28 cellular contexts compared by ENCODE assay signal in the genomic region with DNA sequence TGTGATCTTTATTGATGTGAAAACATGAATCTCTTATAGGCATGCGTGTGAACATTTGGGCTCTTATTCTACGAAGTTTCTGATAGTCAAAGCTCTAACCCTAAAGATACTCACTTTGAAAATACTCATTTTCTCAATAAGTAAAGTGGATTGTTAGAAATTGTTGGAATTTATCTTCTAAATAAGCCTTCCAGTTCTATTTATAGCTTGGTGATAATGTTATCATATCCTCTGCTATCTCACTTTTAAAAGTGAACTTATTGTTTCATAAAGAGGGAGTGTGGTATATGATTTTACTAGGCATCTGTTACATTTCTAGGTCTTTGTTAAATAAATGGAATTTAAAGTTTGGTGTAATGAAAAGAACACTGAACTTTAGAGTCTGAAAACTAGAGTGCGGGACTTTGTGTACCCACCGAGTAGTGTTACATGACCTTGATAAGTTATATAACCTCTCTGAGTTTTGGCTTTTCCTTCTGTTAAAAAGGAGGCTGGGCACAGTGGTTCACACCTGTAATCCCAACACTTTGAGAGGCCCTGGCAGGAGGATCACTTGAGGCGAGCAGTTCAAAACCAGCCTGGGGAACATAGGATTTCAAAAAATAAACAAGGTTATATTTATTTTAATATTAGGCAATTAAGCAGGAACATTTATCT. TPM values are rescaled to one million over a fixed set of nuclear protein-coding genes. Genes with fewer than 3 reads are reported as not detected.
DNase-seq lines count a peak whose midpoint lies in the region; ATAC-seq and TF ChIP-seq lines count a peak whose summit lies in the region.
"Had no signal": no experiment of that assay in that cellular context is flagged by ENCODE, and none has a peak within 500 bp of the region (broad histone marks: within the 10 kb centered on the region; RNA-seq: fewer than 3 reads in every experiment).

No MANE protein-coding gene starts in this region.

- POLR2A ChIA-PET in IMR-90 (lab: Charles Lee; ENCODE audit: unreplicated experiment) = interaction anchor here (0.7 kb wide), 1 partner anchor 8 kb away, joined by 8 read pairs; no protein-coding TSS in a partner anchor

- H3K79me1 ChIP-seq in IMR-90 (ENCODE audit: low read depth in 1 of 2, low read length in 2 of 2) = peaks cover 16 to 55% of the 10 kb centered on the region in 2 experiments

- peaks cover under 1% of the 10 kb centered on the region for H3K9me3 Mint-ChIP-seq in activated T-cell treated with anti-CD3 and anti-CD28 coated beads, Interleukin-2, amount 50 U/mL, for 24 hours
- H3K9me3 Mint-ChIP-seq in memory B cell (no peaks in the 10 kb centered on the region), CD14-positive monocyte (no peaks in the 10 kb centered on the region)
- H3K9me3 Mint-ChIP-seq: nephron progenitor cell had no signal

- no peak overlapping the region for H2AK9ac ChIP-seq in IMR-90 (replicated peaks; ENCODE audit: low read depth, low read length, poor library complexity)

- no peak overlapping the region for H2BK15ac ChIP-seq in IMR-90 (ENCODE audit: low read depth, low read length)

- DNase-seq in activated T-cell treated with anti-CD3 and anti-CD28 coated beads, Interleukin-2, amount 50 U/mL, for 24 hours = no peak
- no peak for DNase-seq in activated T-cell treated with anti-CD3 and anti-CD28 coated beads, Interleukin-2, amount 50 U/mL, for 48 hours
- DNase-seq in IMR-90 (no peak), body of pancreas (peak in 1 of 4 donors; percentile 23), memory B cell (ENCODE audit: low spot score in 2 of 2) (no peak), NCI-H82 treated with DMSO at 0.1 percent for 48 hours (lab: John Stamatoyannopoulos, UW; ENCODE audit: unreplicated experiment) (no peak), CD14-positive monocyte (ENCODE audit: low spot score) (no peak)
- DNase-seq in central memory CD4-positive, alpha-beta T cell = no peak
- DNase-seq: 8988T; activated CD4-positive, alpha-beta T cell treated with anti-CD3 and anti-CD28 coated beads, Interleukin-2, amount 10 ng/mL, durations not matched to agents 7 days and 5 days; activated CD8-positive, alpha-beta memory T cell treated with anti-CD3 and anti-CD28 coated beads, Interleukin-2, amount 50 U/mL, for 4 hours; DMS53; GF-D8; HCEC 1CT; Kasumi-1; left lung; midbrain; NCI-H187; nephron progenitor cell; RPMI8226; stimulated activated naive CD8-positive, alpha-beta T cell treated with anti-CD3 and anti-CD28 coated beads, Interleukin-15, amount 100 ng/mL, for 72 hours; transverse colon had no signal

- peak overlapping the region; percentile 72 for H3K27ac Mint-ChIP-seq in activated T-cell treated with anti-CD3 and anti-CD28 coated beads, Interleukin-2, amount 50 U/mL, for 24 hours
- peak overlapping the region; percentile 62 for H3K27ac Mint-ChIP-seq in memory B cell
- H3K27ac Mint-ChIP-seq in CD14-positive monocyte = peak overlapping the region in 3 of 7 donors; percentile 25 to 66 (median 66)
- H3K27ac Mint-ChIP-seq: activated CD4-positive, alpha-beta T cell treated with anti-CD3 and anti-CD28 coated beads, Interleukin-2, amount 10 ng/mL, durations not matched to agents 7 days and 5 days; nephron progenitor cell had no signal

- CTCF ChIA-PET in IMR-90 (lab: Yijun Ruan, JAX) = no interaction called here

- BruUV-seq in IMR-90 (replicated peaks; lab: Mats Ljungman, UMichigan) = no TSS peak

- H3K14ac ChIP-seq in IMR-90 (replicated peaks; ENCODE audit: low read depth, low read length) = 0 out of 2 replicates have a peak overlapping the region, but pooled peaks have one; percentile 35

- in situ Hi-C loops in IMR-90 (cut with MboI; ENCODE audit: low sequenced_read_pairs) = no loop called here

- H4K5ac ChIP-seq in IMR-90 (ENCODE audit: low read depth, low read length) = no peak overlapping the region

- H2BK20ac ChIP-seq in IMR-90 (ENCODE audit: low read depth, low read length) = no peak overlapping the region

- intact Hi-C loops in IMR-90 (cut with micrococcal nuclease) = no loop called here
- intact Hi-C loops in body of pancreas (cut with DNase I) = no loop called here
- intact Hi-C loops in CD14-positive monocyte (cut with micrococcal nuclease) = no loop called here

- H2BK5ac ChIP-seq in IMR-90 (ENCODE audit: low read depth, low read length, poor library complexity, severe bottlenecking) = peak overlapping the region; percentile 29

- no peak overlapping the region for H4K91ac ChIP-seq in IMR-90 (ENCODE audit: insufficient read depth, low read depth, low read length)

- H3K4ac ChIP-seq in IMR-90 (ENCODE audit: low read depth, low read length) = no peak overlapping the region

- peaks cover 3% of the 10 kb centered on the region; the same call in 1 of the 2 replicates for H3K9me1 ChIP-seq in IMR-90 (ENCODE audit: insufficient read depth, low read length)

- TF ChIP-seq POLR2A in IMR-90 (IDR thresholded peaks at IDR 0.05; ENCODE audit: low read depth, low read length) (no peak), body of pancreas (IDR thresholded peaks at IDR 0.05) (no peak)

- TF ChIP-seq CTCF in IMR-90 (conservative IDR thresholded peaks at IDR 0.05; ENCODE audit: low read depth, low read length) = no peak
- no peak for TF ChIP-seq CTCF in body of pancreas (IDR thresholded peaks at IDR 0.05)
- no peak for TF ChIP-seq CTCF in CD14-positive monocyte (IDR thresholded peaks at IDR 0.05)

- peaks cover 53% of the 10 kb centered on the region for H4K20me1 ChIP-seq in IMR-90 (ENCODE audit: insufficient read depth, low read length)

- peaks cover 82% of the 10 kb centered on the region for H3K4me1 Mint-ChIP-seq in activated T-cell treated with anti-CD3 and anti-CD28 coated beads, Interleukin-2, amount 50 U/mL, for 24 hours (ENCODE audit: low read depth)
- peaks cover 47% of the 10 kb centered on the region for H3K4me1 Mint-ChIP-seq in memory B cell
- H3K4me1 Mint-ChIP-seq in CD14-positive monocyte = peaks cover 67% of the 10 kb centered on the region

- H3K56ac ChIP-seq in IMR-90 (ENCODE audit: extremely low read depth, insufficient read depth, low read length) = no peak overlapping the region

- H3K9me3 ChIP-seq in IMR-90 (ENCODE audit: control insufficient read depth, insufficient read depth, low read length) = no peaks in the 10 kb centered on the region
- H3K9me3 ChIP-seq in body of pancreas = no peaks in the 10 kb centered on the region
- H3K9me3 ChIP-seq: ascending aorta, left lung, transverse colon had no signal

- no peak overlapping the region for H4K8ac ChIP-seq in IMR-90 (ENCODE audit: low read depth in 2 of 2, low read length in 2 of 2)

- no peak for ATAC-seq in IMR-90 (ENCODE audit: low read depth)
- ATAC-seq in body of pancreas = peak; percentile 76
- no peak for ATAC-seq in memory B cell (ENCODE audit: low read depth)
- ATAC-seq: sciatic nerve; stimulated activated naive CD8-positive, alpha-beta T cell treated with anti-CD3 and anti-CD28 coated beads, Interleukin-15, amount 100 ng/mL, for 72 hours had no signal

- no peak overlapping the region for H3K27ac ChIP-seq in IMR-90 (ENCODE audit: insufficient read depth, low read length)
- peak overlapping the region in 3 of 4 donors; percentile 26 to 53 (median 30) for H3K27ac ChIP-seq in body of pancreas
- H3K27ac ChIP-seq: epithelial cell of prostate, left lung, parathyroid adenoma, SK-N-MC, transverse colon, VCaP had no signal

- no peak overlapping the region for H3K4me3 Mint-ChIP-seq in activated T-cell treated with anti-CD3 and anti-CD28 coated beads, Interleukin-2, amount 50 U/mL, for 24 hours
- H3K4me3 Mint-ChIP-seq in memory B cell (no peak overlapping the region), CD14-positive monocyte (no peak overlapping the region)
- H3K4me3 Mint-ChIP-seq: activated CD4-positive, alpha-beta T cell treated with anti-CD3 and anti-CD28 coated beads, Interleukin-2, amount 10 ng/mL, durations not matched to agents 7 days and 5 days; nephron progenitor cell had no signal

- no peak for TF ChIP-seq RAD21 in IMR-90 (IDR thresholded peaks at IDR 0.05; ENCODE audit: low read length)

- dilution Hi-C loops in IMR-90 (cut with HindIII; ENCODE audit: low sequenced_read_pairs, unreplicated experiment) = no loop called here

- peaks cover 45% of the 10 kb centered on the region for H3K36me3 Mint-ChIP-seq in activated T-cell treated with anti-CD3 and anti-CD28 coated beads, Interleukin-2, amount 50 U/mL, for 24 hours (ENCODE audit: low read depth)
- peaks cover 3% of the 10 kb centered on the region for H3K36me3 Mint-ChIP-seq in memory B cell
- peaks cover 6 to 22% of the 10 kb centered on the region in 2 donors for H3K36me3 Mint-ChIP-seq in CD14-positive monocyte

- H3K4me3 ChIP-seq in IMR-90 (ENCODE audit: insufficient read depth, low read depth, low read length) (no peak overlapping the region), body of pancreas (no peak overlapping the region)
- H3K4me3 ChIP-seq: ascending aorta, left lung, SK-N-MC, transverse colon had no signal

- no peak overlapping the region for H2AK5ac ChIP-seq in IMR-90 (ENCODE audit: low read depth, low read length)

- no peaks in the 10 kb centered on the region for H3K36me3 ChIP-seq in IMR-90 (ENCODE audit: control insufficient read depth, insufficient read depth, low read length)
- no peaks in the 10 kb centered on the region for H3K36me3 ChIP-seq in body of pancreas (replicated peaks in 1 of 2; ENCODE audit: insufficient read depth in 1 of 2, low read depth in 2 of 2)
- H3K36me3 ChIP-seq: ascending aorta, left lung, transverse colon had no signal

- H3K27me3 ChIP-seq in IMR-90 (ENCODE audit: control insufficient read depth, insufficient read depth, low read length) (no peaks in the 10 kb centered on the region), body of pancreas (no peaks in the 10 kb centered on the region)
- H3K27me3 ChIP-seq: ascending aorta, left lung, transverse colon had no signal

- no peak overlapping the region for H2BK120ac ChIP-seq in IMR-90 (ENCODE audit: low read depth, low read length)

- no peak overlapping the region for H3K9ac ChIP-seq in IMR-90 (ENCODE audit: low read depth, low read length)
- H3K9ac ChIP-seq: parathyroid adenoma had no signal

- 100% methylated on average over 1 of the region's 5 CpGs; no CpG with 5 or more reads in 1 of the 2 experiments for WGBS in IMR-90 (ENCODE audit: extremely low coverage in 2 of 2, insufficient read length in 1 of 2), 2 experiments
- 32 to 41% methylated on average over 5 of the region's 5 CpGs for WGBS in body of pancreas, 2 donors

- no peak overlapping the region for H3K23ac ChIP-seq in IMR-90 (ENCODE audit: low read depth, low read length)

- no peaks in the 10 kb centered on the region for H3K27me3 Mint-ChIP-seq in activated T-cell treated with anti-CD3 and anti-CD28 coated beads, Interleukin-2, amount 50 U/mL, for 24 hours
- H3K27me3 Mint-ChIP-seq in memory B cell (no peaks in the 10 kb centered on the region), CD14-positive monocyte (ENCODE audit: low read depth in 3 of 3) (no peaks in the 10 kb centered on the region)
- H3K27me3 Mint-ChIP-seq: activated CD4-positive, alpha-beta T cell treated with anti-CD3 and anti-CD28 coated beads, Interleukin-2, amount 10 ng/mL, durations not matched to agents 7 days and 5 days; stimulated activated naive CD8-positive, alpha-beta T cell treated with anti-CD3 and anti-CD28 coated beads, Interleukin-15, amount 100 ng/mL, for 72 hours had no signal

- H2AFZ ChIP-seq in IMR-90 (replicated peaks; ENCODE audit: low read length, poor library complexity) = no peak overlapping the region
- H2AFZ ChIP-seq: parathyroid adenoma had no signal

- peak overlapping the region; percentile 33 for H3K4me2 ChIP-seq in IMR-90 (ENCODE audit: low read depth, low read length)

- peaks cover 5% of the 10 kb centered on the region; the same call in 1 of the 2 replicates for H3K4me1 ChIP-seq in IMR-90 (ENCODE audit: control insufficient read depth, insufficient read depth, low read length)
- peaks cover 64% of the 10 kb centered on the region for H3K4me1 ChIP-seq in body of pancreas

- H3K18ac ChIP-seq in IMR-90 (ENCODE audit: low read depth, low read length) = no peak overlapping the region

RNA-seq across cellular contexts. Expression of gene USP15, which starts 13.6 kb away (rescaled TPM):
- total RNA-seq in IMR-90 (2012; rRNA removed) = 49.6 and 82.5 TPM in 2 replicates
- 27.6 and 28.5 TPM in 2 replicates for polyA plus RNA-seq in IMR-90 (2012; rRNA removed)
- 7.2 and 17.5 TPM in 2 replicates for polyA plus RNA-seq in IMR-90 (2012; cell fraction: cytosol; rRNA removed)
- polyA plus RNA-seq in IMR-90 (2012; cell fraction: nucleus; rRNA removed; ENCODE audit: low replicate concordance) = 11.5 and 95.7 TPM in 2 replicates
- total RNA-seq in body of pancreas = 10 to 100 TPM; 47.5 to 57.4 TPM
- 100 to 1,000 TPM; 146 to 180 TPM for polyA plus RNA-seq in CD14-positive monocyte
